ENCODE assay signal across 9 cellular contexts in genomic region chr16:11349599-11350276, GRCh38. TPM values are rescaled to one million over a fixed set of nuclear protein-coding genes. Genes with fewer than 3 reads are reported as not detected.
A peak's percentile ranks its signal among the peaks of the same experiment; 100 is the strongest.
DNase-seq lines count a peak whose midpoint lies in the region; ATAC-seq and TF ChIP-seq lines count a peak whose summit lies in the region.
"Had no signal": no experiment of that assay in that cellular context is flagged by ENCODE, and none has a peak within 500 bp of the region (broad histone marks: within the 10 kb centered on the region; RNA-seq: fewer than 3 reads in every experiment).

No MANE protein-coding gene starts in this region.

- H3K27me3 ChIP-seq in adipocyte (replicated peaks; ENCODE audit: control insufficient read depth, insufficient read depth, low read length), result no peaks in the 10 kb centered on the region

- H3K9me3 ChIP-seq in adipocyte (ENCODE audit: control insufficient read depth, low read length), result no peaks in the 10 kb centered on the region

- no peaks in the 10 kb centered on the region for H3K36me3 ChIP-seq in adipocyte (ENCODE audit: control insufficient read depth, insufficient read depth, low read length, severe bottlenecking)

- peak; percentile 81 for DNase-seq in HFFc6
- peak; percentile 70 for DNase-seq in adipocyte (ENCODE audit: low read depth)
- DNase-seq in hypothalamus (lab: John Stamatoyannopoulos, UW), result peak in 37 of 51 donors; percentile 7 to 76 (median 38)
- DNase-seq in stromal cell of bone marrow (ENCODE audit: low read depth), result peak; percentile 74
- DNase-seq in HK-2 (ENCODE audit: unreplicated experiment), result no peak

- H3K9me3 Mint-ChIP-seq in HFFc6, result no peaks in the 10 kb centered on the region
- no peaks in the 10 kb centered on the region for H3K9me3 Mint-ChIP-seq in activated T-helper 17 cell treated with anti-CD3 and anti-CD28 coated beads, Interleukin-2, amount 50 U/mL, for 72 hours
- H3K9me3 Mint-ChIP-seq: T-helper 1 cell treated with Interleukin-12 subunit alpha and Interleukin-12 subunit beta and Interleukin-4 antibody, amounts not matched to agents 30 μg/mL and 1 μg/mL, for 36 hours had no signal

- H3K4me1 ChIP-seq in adipocyte (ENCODE audit: control insufficient read depth, insufficient read depth, low read length), result peaks cover 24% of the 10 kb centered on the region

- H3K9ac ChIP-seq in adipocyte (ENCODE audit: low read length), result no peak overlapping the region

- H3K27me3 Mint-ChIP-seq in HFFc6 (ENCODE audit: insufficient read depth), result peaks cover 2% of the 10 kb centered on the region; the same call in 1 of the 2 replicates
- H3K27me3 Mint-ChIP-seq in activated T-helper 17 cell treated with anti-CD3 and anti-CD28 coated beads, Interleukin-2, amount 50 U/mL, for 72 hours, result no peaks in the 10 kb centered on the region

- peaks cover 62% of the 10 kb centered on the region for H3K4me1 Mint-ChIP-seq in HFFc6 (ENCODE audit: low read depth)
- peaks cover 22% of the 10 kb centered on the region for H3K4me1 Mint-ChIP-seq in activated T-helper 17 cell treated with anti-CD3 and anti-CD28 coated beads, Interleukin-2, amount 50 U/mL, for 72 hours

- H3K36me3 Mint-ChIP-seq in HFFc6 (ENCODE audit: low read depth), result peaks cover 13% of the 10 kb centered on the region
- H3K36me3 Mint-ChIP-seq in activated T-helper 17 cell treated with anti-CD3 and anti-CD28 coated beads, Interleukin-2, amount 50 U/mL, for 72 hours (ENCODE audit: low read depth), result peaks cover 43% of the 10 kb centered on the region

- ATAC-seq in HG03097 (IDR thresholded peaks at IDR 0.05; ENCODE audit: low FRiP score, unreplicated experiment) (no peak), HG03342 (IDR thresholded peaks at IDR 0.05; ENCODE audit: unreplicated experiment) (no peak)
- no peak for ATAC-seq in activated T-helper 17 cell treated with anti-CD3 and anti-CD28 coated beads, Interleukin-2, amount 50 U/mL, for 72 hours (replicated peaks)

- H3K27ac Mint-ChIP-seq in HFFc6, result peak overlapping the region; percentile 96
- H3K27ac Mint-ChIP-seq in activated T-helper 17 cell treated with anti-CD3 and anti-CD28 coated beads, Interleukin-2, amount 50 U/mL, for 72 hours, result no peak overlapping the region
- H3K27ac Mint-ChIP-seq: T-helper 1 cell treated with Interleukin-12 subunit alpha and Interleukin-12 subunit beta and Interleukin-4 antibody, amounts not matched to agents 30 μg/mL and 1 μg/mL, for 36 hours had no signal

- no peak for TF ChIP-seq CTCF in HFFc6 (IDR thresholded peaks at IDR 0.05)

- peak overlapping the region; percentile 41 for H3K4me3 ChIP-seq in adipocyte (ENCODE audit: low read length)

- H3K4me3 Mint-ChIP-seq in HFFc6, result peak overlapping the region; percentile 84
- H3K4me3 Mint-ChIP-seq in activated T-helper 17 cell treated with anti-CD3 and anti-CD28 coated beads, Interleukin-2, amount 50 U/mL, for 72 hours, result no peak overlapping the region
- H3K4me3 Mint-ChIP-seq: T-helper 1 cell treated with Interleukin-12 subunit alpha and Interleukin-12 subunit beta and Interleukin-4 antibody, amounts not matched to agents 30 μg/mL and 1 μg/mL, for 36 hours had no signal

RNA-seq across cellular contexts. Expression of gene RMI2, which starts 4.5 kb away (rescaled TPM):
- 10 to 100 TPM in 5 of 6 experiments, 1 to 10 TPM in 1; 7.3 to 16.2 (median 14.2) TPM for total RNA-seq in HFFc6 (2021; fragmentation: NEBNext Ultra II Directional; extraction: Animal tissue kit (Norgen Biotek cat#: 25700))
- total RNA-seq in activated T-helper 17 cell treated with anti-CD3 and anti-CD28 coated beads, Interleukin-2, amount 50 U/mL, for 72 hours, result 10 to 100 TPM; 31.6 to 34.3 TPM
